In the genomic region with DNA sequence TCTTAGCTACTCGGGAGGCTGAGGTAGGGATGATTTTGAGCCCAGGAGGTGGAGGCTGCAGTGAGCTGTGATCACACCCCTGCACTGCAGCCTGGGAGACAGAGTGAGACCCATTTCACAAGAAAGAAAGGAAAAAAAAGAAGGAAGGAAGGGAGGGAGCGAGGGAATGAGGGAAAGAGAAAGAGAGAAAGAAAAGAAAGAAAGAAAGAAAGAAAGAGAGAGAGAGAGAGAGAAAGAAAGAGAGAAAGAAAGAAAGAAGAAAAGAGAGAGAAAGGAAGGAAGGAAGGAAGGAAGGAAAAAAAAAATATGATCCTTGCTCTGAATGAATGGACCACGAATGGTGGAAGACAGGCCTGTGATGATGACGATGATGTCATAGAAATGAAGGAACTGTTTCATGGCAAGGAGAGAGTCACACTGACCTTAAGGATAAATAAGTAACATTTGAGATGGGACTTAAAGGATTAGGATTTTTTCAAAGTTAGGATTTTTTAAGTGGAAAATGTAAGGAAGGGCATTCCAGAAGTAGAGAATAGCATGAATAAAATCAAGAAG, we compare ENCODE assay signal across 14 cellular contexts. TPM values are rescaled to one million over a fixed set of nuclear protein-coding genes. Genes with fewer than 3 reads are reported as not detected.
DNase-seq lines count a peak whose midpoint lies in the region; ATAC-seq and TF ChIP-seq lines count a peak whose summit lies in the region.
"Had no signal": no experiment of that assay in that cellular context is flagged by ENCODE, and none has a peak within 500 bp of the region (broad histone marks: within the 10 kb centered on the region; RNA-seq: fewer than 3 reads in every experiment).

No MANE protein-coding gene starts in this region.

- DNase-seq in T-helper 1 cell (no peak), right cardiac atrium (no peak), esophagus muscularis mucosa (ENCODE audit: extremely low spot score) (no peak), MV-4-11 (lab: John Stamatoyannopoulos, UW) (no peak)
- no peak for DNase-seq in CD4-positive, alpha-beta T cell
- DNase-seq in activated T-helper 1 cell treated with anti-CD3 and anti-CD28 coated beads, Interleukin-12 subunit alpha, Interleukin-12 subunit beta, Interleukin-2, Interleukin-4 antibody, amounts not matched to agents 30 ng/mL and 10 ng/mL and 1 ng/mL, durations not matched to agents 14 hours and 24 hours and 36 hours (ENCODE audit: low spot score), result no peak
- no peak for DNase-seq in natural killer cell treated with Interleukin-12 subunit alpha and Interleukin-12 subunit beta and Interleukin-15 and Interleukin-18, amount 100 ng/mL, for 72 hours (ENCODE audit: low spot score)
- DNase-seq: HCEC 1CT, NCI-H1436 treated with DMSO at 0.1 percent for 48 hours, NCI-H2081 treated with DMSO at 0.1 percent for 48 hours, NCI-H524 had no signal

- peaks cover 10% of the 10 kb centered on the region for H3K9me3 Mint-ChIP-seq in T-helper 1 cell treated with Interleukin-12 subunit alpha and Interleukin-12 subunit beta and Interleukin-4 antibody, amounts not matched to agents 30 μg/mL and 1 μg/mL, for 36 hours
- H3K9me3 Mint-ChIP-seq in CD4-positive, alpha-beta T cell, result no peaks in the 10 kb centered on the region
- peaks cover 11% of the 10 kb centered on the region for H3K9me3 Mint-ChIP-seq in activated T-helper 1 cell treated with anti-CD3 and anti-CD28 coated beads, Interleukin-12 subunit alpha, Interleukin-12 subunit beta, Interleukin-2, Interleukin-4 antibody, amounts not matched to agents 30 ng/mL and 10 ng/mL and 1 ng/mL, durations not matched to agents 14 hours and 24 hours and 36 hours
- no peaks in the 10 kb centered on the region for H3K9me3 Mint-ChIP-seq in natural killer cell treated with Interleukin-12 subunit alpha and Interleukin-12 subunit beta and Interleukin-15 and Interleukin-18, amount 100 ng/mL, for 72 hours

- no peak for ATAC-seq in CD4-positive, alpha-beta T cell (ENCODE audit: poor library complexity)
- ATAC-seq in natural killer cell treated with Interleukin-12 subunit alpha and Interleukin-12 subunit beta and Interleukin-15 and Interleukin-18, amount 100 ng/mL, for 72 hours, result no peak
- no peak for ATAC-seq in right cardiac atrium

- H3K27me3 ChIP-seq in CD4-positive, alpha-beta T cell (ENCODE audit: control insufficient read depth, insufficient read depth, low read length), result no peaks in the 10 kb centered on the region
- H3K27me3 ChIP-seq in right cardiac atrium (ENCODE audit: control insufficient read depth, insufficient read depth) (no peaks in the 10 kb centered on the region), esophagus muscularis mucosa (no peaks in the 10 kb centered on the region)
- H3K27me3 ChIP-seq: BLaER1 had no signal

- peaks cover 25% of the 10 kb centered on the region for H3K4me1 Mint-ChIP-seq in T-helper 1 cell treated with Interleukin-12 subunit alpha and Interleukin-12 subunit beta and Interleukin-4 antibody, amounts not matched to agents 30 μg/mL and 1 μg/mL, for 36 hours (ENCODE audit: low read depth)
- peaks cover 30% of the 10 kb centered on the region for H3K4me1 Mint-ChIP-seq in CD4-positive, alpha-beta T cell (ENCODE audit: low read depth)
- peaks cover 28% of the 10 kb centered on the region for H3K4me1 Mint-ChIP-seq in activated T-helper 1 cell treated with anti-CD3 and anti-CD28 coated beads, Interleukin-12 subunit alpha, Interleukin-12 subunit beta, Interleukin-2, Interleukin-4 antibody, amounts not matched to agents 30 ng/mL and 10 ng/mL and 1 ng/mL, durations not matched to agents 14 hours and 24 hours and 36 hours (ENCODE audit: low read depth)
- peaks cover 19 to 28% of the 10 kb centered on the region in 2 donors for H3K4me1 Mint-ChIP-seq in natural killer cell treated with Interleukin-12 subunit alpha and Interleukin-12 subunit beta and Interleukin-15 and Interleukin-18, amount 100 ng/mL, for 72 hours (ENCODE audit: low read depth in 2 of 2)

- no peak overlapping the region for H3K4me3 Mint-ChIP-seq in T-helper 1 cell treated with Interleukin-12 subunit alpha and Interleukin-12 subunit beta and Interleukin-4 antibody, amounts not matched to agents 30 μg/mL and 1 μg/mL, for 36 hours
- H3K4me3 Mint-ChIP-seq in CD4-positive, alpha-beta T cell, result peak overlapping the region; percentile 14
- H3K4me3 Mint-ChIP-seq in activated T-helper 1 cell treated with anti-CD3 and anti-CD28 coated beads, Interleukin-12 subunit alpha, Interleukin-12 subunit beta, Interleukin-2, Interleukin-4 antibody, amounts not matched to agents 30 ng/mL and 10 ng/mL and 1 ng/mL, durations not matched to agents 14 hours and 24 hours and 36 hours, result no peak overlapping the region
- H3K4me3 Mint-ChIP-seq in natural killer cell treated with Interleukin-12 subunit alpha and Interleukin-12 subunit beta and Interleukin-15 and Interleukin-18, amount 100 ng/mL, for 72 hours, result peak overlapping the region; percentile 20

- H3K4me3 ChIP-seq in right cardiac atrium (ENCODE audit: low read length) (no peak overlapping the region), esophagus muscularis mucosa (no peak overlapping the region)
- H3K4me3 ChIP-seq: BLaER1 had no signal

- H3K9me3 ChIP-seq in CD4-positive, alpha-beta T cell (ENCODE audit: control insufficient read depth, low read length), result no peaks in the 10 kb centered on the region
- H3K9me3 ChIP-seq in right cardiac atrium (ENCODE audit: control insufficient read depth, low read length) (no peaks in the 10 kb centered on the region), esophagus muscularis mucosa (no peaks in the 10 kb centered on the region)

- TF ChIP-seq CTCF in CD4-positive, alpha-beta T cell (IDR thresholded peaks at IDR 0.05), result no peak
- TF ChIP-seq CTCF in esophagus muscularis mucosa (IDR thresholded peaks at IDR 0.05), result no peak

- H3K27me3 Mint-ChIP-seq in T-helper 1 cell treated with Interleukin-12 subunit alpha and Interleukin-12 subunit beta and Interleukin-4 antibody, amounts not matched to agents 30 μg/mL and 1 μg/mL, for 36 hours (ENCODE audit: low read depth), result no peaks in the 10 kb centered on the region
- no peaks in the 10 kb centered on the region for H3K27me3 Mint-ChIP-seq in CD4-positive, alpha-beta T cell
- peaks cover 2% of the 10 kb centered on the region for H3K27me3 Mint-ChIP-seq in activated T-helper 1 cell treated with anti-CD3 and anti-CD28 coated beads, Interleukin-12 subunit alpha, Interleukin-12 subunit beta, Interleukin-2, Interleukin-4 antibody, amounts not matched to agents 30 ng/mL and 10 ng/mL and 1 ng/mL, durations not matched to agents 14 hours and 24 hours and 36 hours (ENCODE audit: insufficient read depth)
- no peaks in the 10 kb centered on the region for H3K27me3 Mint-ChIP-seq in natural killer cell treated with Interleukin-12 subunit alpha and Interleukin-12 subunit beta and Interleukin-15 and Interleukin-18, amount 100 ng/mL, for 72 hours

- H3K36me3 Mint-ChIP-seq in T-helper 1 cell treated with Interleukin-12 subunit alpha and Interleukin-12 subunit beta and Interleukin-4 antibody, amounts not matched to agents 30 μg/mL and 1 μg/mL, for 36 hours (ENCODE audit: low read depth), result peaks cover 6% of the 10 kb centered on the region
- peaks cover 22% of the 10 kb centered on the region for H3K36me3 Mint-ChIP-seq in CD4-positive, alpha-beta T cell (ENCODE audit: low read depth)
- peaks cover 12% of the 10 kb centered on the region for H3K36me3 Mint-ChIP-seq in activated T-helper 1 cell treated with anti-CD3 and anti-CD28 coated beads, Interleukin-12 subunit alpha, Interleukin-12 subunit beta, Interleukin-2, Interleukin-4 antibody, amounts not matched to agents 30 ng/mL and 10 ng/mL and 1 ng/mL, durations not matched to agents 14 hours and 24 hours and 36 hours (ENCODE audit: low read depth)
- H3K36me3 Mint-ChIP-seq in natural killer cell treated with Interleukin-12 subunit alpha and Interleukin-12 subunit beta and Interleukin-15 and Interleukin-18, amount 100 ng/mL, for 72 hours, result peaks cover 6% of the 10 kb centered on the region

- no peak for TF ChIP-seq EP300 in esophagus muscularis mucosa (IDR thresholded peaks at IDR 0.05)

- H3K27ac ChIP-seq in CD4-positive, alpha-beta T cell (ENCODE audit: low read depth, low read length), result no peak overlapping the region
- H3K27ac ChIP-seq in right cardiac atrium (ENCODE audit: low read length), result no peak overlapping the region
- H3K27ac ChIP-seq in esophagus muscularis mucosa (replicated peaks in 1 of 4), result no peak overlapping the region
- H3K27ac ChIP-seq: 22Rv1, BLaER1 had no signal

- H3K4me1 ChIP-seq in right cardiac atrium (ENCODE audit: control insufficient read depth, insufficient read depth, low read length) (no peaks in the 10 kb centered on the region), esophagus muscularis mucosa (peaks cover 17 to 28% (median 27%) of the 10 kb centered on the region in 4 donors)

- no peak for TF ChIP-seq POLR2A in esophagus muscularis mucosa (IDR thresholded peaks at IDR 0.05; ENCODE audit: low read depth)

- no peaks in the 10 kb centered on the region for H3K36me3 ChIP-seq in esophagus muscularis mucosa

- intact Hi-C loops in CD4-positive, alpha-beta T cell (cut with DNase I, micrococcal nuclease), result loop anchor here in 1 of 2 experiments (5.0 to 10.0 kb wide), 3 partner anchors 755 to 1628 kb away; partner anchors contain the start of genes PDK1 and PPIG
- intact Hi-C loops in activated T-helper 1 cell treated with anti-CD3 and anti-CD28 coated beads, Interleukin-12 subunit alpha, Interleukin-12 subunit beta, Interleukin-2, Interleukin-4 antibody, amounts not matched to agents 30 ng/mL and 10 ng/mL and 1 ng/mL, durations not matched to agents 14 hours and 24 hours and 36 hours (cut with micrococcal nuclease), result loop anchor here (5.0 kb wide), 1 partner anchor 1175 kb away; the partner anchor contains the start of gene DLX2
- intact Hi-C loops in right cardiac atrium (cut with DNase I), result no loop called here
- intact Hi-C loops in esophagus muscularis mucosa (cut with DNase I), result no loop called here

- POLR2A ChIA-PET in CD4-positive, alpha-beta T cell (lab: Charles Lee), result no interaction called here

- peak overlapping the region; percentile 3 for H3K27ac Mint-ChIP-seq in T-helper 1 cell treated with Interleukin-12 subunit alpha and Interleukin-12 subunit beta and Interleukin-4 antibody, amounts not matched to agents 30 μg/mL and 1 μg/mL, for 36 hours
- H3K27ac Mint-ChIP-seq in CD4-positive, alpha-beta T cell, result peak overlapping the region; percentile 59
- peak overlapping the region; percentile 32 for H3K27ac Mint-ChIP-seq in activated T-helper 1 cell treated with anti-CD3 and anti-CD28 coated beads, Interleukin-12 subunit alpha, Interleukin-12 subunit beta, Interleukin-2, Interleukin-4 antibody, amounts not matched to agents 30 ng/mL and 10 ng/mL and 1 ng/mL, durations not matched to agents 14 hours and 24 hours and 36 hours
- no peak overlapping the region for H3K27ac Mint-ChIP-seq in natural killer cell treated with Interleukin-12 subunit alpha and Interleukin-12 subunit beta and Interleukin-15 and Interleukin-18, amount 100 ng/mL, for 72 hours

- 90% methylated on average over 4 of the region's 4 CpGs for WGBS in right cardiac atrium
- 87% methylated on average over 4 of the region's 4 CpGs for WGBS in esophagus muscularis mucosa

- CTCF ChIA-PET in CD4-positive, alpha-beta T cell (lab: Charles Lee), result interaction anchor here (0.5 kb wide), 1 partner anchor 20 kb away, joined by 3 read pairs; no protein-coding TSS in a partner anchor

RNA-seq across cellular contexts. Expression of gene GORASP2, which starts 2.2 kb away (rescaled TPM):
- 10 to 100 TPM; 87.3 to 95.7 TPM for total RNA-seq in CD4-positive, alpha-beta T cell
- total RNA-seq in activated T-helper 1 cell treated with anti-CD3 and anti-CD28 coated beads, Interleukin-12 subunit alpha, Interleukin-12 subunit beta, Interleukin-2, Interleukin-4 antibody, amounts not matched to agents 30 ng/mL and 10 ng/mL and 1 ng/mL, durations not matched to agents 14 hours and 24 hours and 36 hours, result 99.5 and 104 TPM in 2 replicates
- total RNA-seq in natural killer cell treated with Interleukin-12 subunit alpha and Interleukin-12 subunit beta and Interleukin-15 and Interleukin-18, amount 100 ng/mL, for 72 hours, result 10 to 100 TPM; 64.3 to 99.0 TPM
- 10 to 100 TPM; 67.0 to 74.7 (median 69.2) TPM for total RNA-seq in right cardiac atrium
- polyA plus RNA-seq in right cardiac atrium, result 39.5 TPM
- 10 to 100 TPM; 32.6 to 54.0 (median 42.1) TPM for total RNA-seq in esophagus muscularis mucosa

Comparison
In these comparisons a context has a peak if more than half of its experiments do, and no peak if none do; other contexts are left out.
1. H3K27ac Mint-ChIP-seq: peak in T-helper 1 cell treated with Interleukin-12 subunit alpha and Interleukin-12 subunit beta and Interleukin-4 antibody, amounts not matched to agents 30 μg/mL and 1 μg/mL, for 36 hours (single experiment), CD4-positive, alpha-beta T cell (single experiment) and activated T-helper 1 cell treated with anti-CD3 and anti-CD28 coated beads, Interleukin-12 subunit alpha, Interleukin-12 subunit beta, Interleukin-2, Interleukin-4 antibody, amounts not matched to agents 30 ng/mL and 10 ng/mL and 1 ng/mL, durations not matched to agents 14 hours and 24 hours and 36 hours (single experiment); none in natural killer cell treated with Interleukin-12 subunit alpha and Interleukin-12 subunit beta and Interleukin-15 and Interleukin-18, amount 100 ng/mL, for 72 hours (0 of 2).
2. H3K4me3 Mint-ChIP-seq: peak in CD4-positive, alpha-beta T cell (single experiment) and natural killer cell treated with Interleukin-12 subunit alpha and Interleukin-12 subunit beta and Interleukin-15 and Interleukin-18, amount 100 ng/mL, for 72 hours (single experiment); none in T-helper 1 cell treated with Interleukin-12 subunit alpha and Interleukin-12 subunit beta and Interleukin-4 antibody, amounts not matched to agents 30 μg/mL and 1 μg/mL, for 36 hours (single experiment) and activated T-helper 1 cell treated with anti-CD3 and anti-CD28 coated beads, Interleukin-12 subunit alpha, Interleukin-12 subunit beta, Interleukin-2, Interleukin-4 antibody, amounts not matched to agents 30 ng/mL and 10 ng/mL and 1 ng/mL, durations not matched to agents 14 hours and 24 hours and 36 hours (single experiment).